Comparison of ENCODE assay signal across 1 cellular context in genomic region chr11:28759311-28759710, GRCh38.
TF ChIP-seq lines count a peak whose summit lies in the region.

No MANE protein-coding gene starts in this region.

TF ChIP-seq in HCT116, 20 proteins besides CTCF, POLR2A, EP300 and RAD21:
- no peak for TF ChIP-seq SP1 (IDR thresholded peaks at IDR 0.05; ENCODE audit: low read depth)
- no peak for TF ChIP-seq YY1 (IDR thresholded peaks at IDR 0.05; ENCODE audit: extremely low read depth, insufficient replicate concordance, low read depth, low read length)
- TF ChIP-seq ELF1 (IDR thresholded peaks at IDR 0.05; ENCODE audit: borderline replicate concordance, low read depth): no peak
- no peak for TF ChIP-seq JUND (IDR thresholded peaks at IDR 0.05)
- no peak for TF ChIP-seq REST (IDR thresholded peaks at IDR 0.05; ENCODE audit: low read depth)
- no peak for TF ChIP-seq SRF (IDR thresholded peaks at IDR 0.05; ENCODE audit: low read depth)
- no peak for TF ChIP-seq EGR1 (IDR thresholded peaks at IDR 0.05; ENCODE audit: low read depth)
- TF ChIP-seq ATF3 (IDR thresholded peaks at IDR 0.05): no peak
- TF ChIP-seq CEBPB (IDR thresholded peaks at IDR 0.05; ENCODE audit: low read depth): no peak
- no peak for TF ChIP-seq MAX (IDR thresholded peaks at IDR 0.05)
- no peak for TF ChIP-seq POLR2AphosphoS5 (IDR thresholded peaks at IDR 0.05; ENCODE audit: low read depth, low read length)
- no peak for TF ChIP-seq FOSL1 (IDR thresholded peaks at IDR 0.05; ENCODE audit: low read depth)
- no peak for TF ChIP-seq TCF7L2 (IDR thresholded peaks at IDR 0.05; ENCODE audit: borderline replicate concordance, extremely low read depth, insufficient read depth, insufficient read length)
- no peak for TF ChIP-seq ZBTB33 (IDR thresholded peaks at IDR 0.05; ENCODE audit: extremely low read depth, insufficient replicate concordance, low read length)
- TF ChIP-seq CBX3 (IDR thresholded peaks at IDR 0.05; ENCODE audit: low read depth): no peak
- no peak for TF ChIP-seq SIN3A (IDR thresholded peaks at IDR 0.05; ENCODE audit: low read depth)
